ENCODE assay signal across 9 cellular contexts in the genomic region with DNA sequence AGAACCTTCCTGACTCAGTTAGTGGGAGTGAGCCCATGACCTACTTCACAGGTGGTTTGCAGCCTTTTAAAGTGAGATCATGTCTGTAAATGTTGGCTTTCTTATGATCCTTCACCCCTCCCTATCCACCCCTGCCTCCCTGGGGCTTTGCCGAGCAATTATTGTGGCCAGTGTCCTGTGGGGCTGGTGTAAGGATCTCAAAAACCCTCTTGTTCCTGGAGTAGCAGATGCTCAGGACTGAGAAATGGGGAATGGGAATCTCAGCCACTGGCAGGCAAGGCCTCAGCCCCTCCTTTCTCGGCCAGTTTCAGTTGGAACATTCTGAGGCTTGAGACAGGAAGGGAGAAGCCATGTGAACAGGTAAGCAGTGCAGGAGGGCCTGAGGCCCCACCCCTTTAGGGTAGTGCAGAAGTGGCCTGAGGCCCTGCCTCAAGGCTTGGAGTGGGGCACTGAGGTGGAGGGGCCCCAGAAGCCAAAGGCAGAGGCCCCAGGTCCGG. TPM values are rescaled to one million over a fixed set of nuclear protein-coding genes. Genes with fewer than 3 reads are reported as not detected.
A peak's percentile ranks its signal among the peaks of the same experiment; 100 is the strongest.
DNase-seq lines count a peak whose midpoint lies in the region; ATAC-seq, FAIRE-seq and TF ChIP-seq lines count a peak whose summit lies in the region.
"Had no signal": no experiment of that assay in that cellular context is flagged by ENCODE, and none has a peak within 500 bp of the region (broad histone marks: within the 10 kb centered on the region; RNA-seq: fewer than 3 reads in every experiment).

No MANE protein-coding gene starts in this region.

- FAIRE-seq in keratinocyte (lab: Jason Lieb, UNC), result peak; percentile 90
- FAIRE-seq: TTC549 had no signal

- H3K4me1 ChIP-seq in keratinocyte (ENCODE audit: control insufficient read depth, extremely low read depth, insufficient read depth, low read length), result peaks cover 82% of the 10 kb centered on the region
- peaks cover 51% of the 10 kb centered on the region for H3K4me1 ChIP-seq in testis

- TF ChIP-seq CTCF in astrocyte of the spinal cord (IDR thresholded peaks at IDR 0.05; ENCODE audit: low read depth, low read length) (no peak), keratinocyte (optimal IDR thresholded peaks at IDR 0.05 in 1 of 3, IDR thresholded peaks at IDR 0.05 in 1 of 3, conservative IDR thresholded peaks at IDR 0.05 in 1 of 3; ENCODE audit: extremely low read depth in 1 of 3, insufficient read depth in 2 of 3, low read length in 3 of 3) (no peak), testis (IDR thresholded peaks at IDR 0.05) (no peak)

- H3K9me3 ChIP-seq in keratinocyte (ENCODE audit: control insufficient read depth, low read depth, low read length), result no peaks in the 10 kb centered on the region
- no peaks in the 10 kb centered on the region for H3K9me3 ChIP-seq in testis

- no peaks in the 10 kb centered on the region for H3K79me2 ChIP-seq in keratinocyte (ENCODE audit: control insufficient read depth, insufficient read depth, low read length)

- in situ Hi-C loops in astrocyte of the spinal cord (cut with HindIII; ENCODE audit: low sequenced_read_pairs), result no loop called here

- no peak overlapping the region for H3K4me3 ChIP-seq in astrocyte of the spinal cord (ENCODE audit: low read depth, low read length)
- no peak overlapping the region for H3K4me3 ChIP-seq in keratinocyte (ENCODE audit: control insufficient read depth in 2 of 3, extremely low read depth in 1 of 3, insufficient read depth in 2 of 3, low read depth in 1 of 3, low read length in 3 of 3)
- H3K4me3 ChIP-seq in testis, result no peak overlapping the region

- H3K36me3 ChIP-seq in keratinocyte (ENCODE audit: control insufficient read depth in 2 of 2, extremely low read depth in 1 of 2, insufficient read depth in 2 of 2, low read length in 2 of 2), result no peaks in the 10 kb centered on the region
- no peaks in the 10 kb centered on the region for H3K36me3 ChIP-seq in testis (ENCODE audit: low read depth, missing control alignments)

- DNase-seq in NCI-H187 (lab: John Stamatoyannopoulos, UW) (peak; percentile 13 to 41), astrocyte of the spinal cord (ENCODE audit: low read depth, low spot score) (peak; percentile 83), keratinocyte (ENCODE audit: low read depth, low spot score) (peak; percentile 91), testis (no peak), midbrain (lab: John Stamatoyannopoulos, UW) (no peak)
- no peak for DNase-seq in activated CD4-positive, alpha-beta T cell treated with anti-CD3 and anti-CD28 coated beads for 48 hours
- DNase-seq: stimulated activated CD4-positive, alpha-beta T cell treated with anti-CD3 and anti-CD28 coated beads, Interleukin-2, amount 100 ng/mL, for 24 hours had no signal

- no peak overlapping the region for H2AFZ ChIP-seq in keratinocyte (ENCODE audit: control insufficient read depth, low read length)

- H3K9me1 ChIP-seq in keratinocyte (ENCODE audit: control insufficient read depth, extremely low read depth, insufficient read depth, low read length), result no peaks in the 10 kb centered on the region

- no peaks in the 10 kb centered on the region for H4K20me1 ChIP-seq in keratinocyte (ENCODE audit: control insufficient read depth, extremely low read depth, insufficient read depth, low read length)

- dilution Hi-C loops in keratinocyte (cut with MboI; ENCODE audit: extremely low pct_ligation_motif_present, low sequenced_read_pairs), result no loop called here

- no peak for TF ChIP-seq POLR2A in testis (IDR thresholded peaks at IDR 0.05)

- peak overlapping the region; percentile 62 for H3K4me2 ChIP-seq in keratinocyte (ENCODE audit: control insufficient read depth, extremely low read depth, insufficient read depth, low read depth, low read length)

- intact Hi-C loops in testis (cut with DNase I; ENCODE audit: low total_unique reads), result no loop called here

- ATAC-seq in GM19035 (IDR thresholded peaks at IDR 0.05; ENCODE audit: unreplicated experiment), result no peak

- WGBS in testis, 2 donors, result 50 to 52% methylated on average over 3 of the region's 3 CpGs

- H3K27me3 ChIP-seq in keratinocyte (ENCODE audit: control insufficient read depth, extremely low read depth, insufficient read depth, low read length), result no peaks in the 10 kb centered on the region
- no peaks in the 10 kb centered on the region for H3K27me3 ChIP-seq in testis

- H3K27ac ChIP-seq in keratinocyte (ENCODE audit: control insufficient read depth, insufficient read depth, low read length) (peak overlapping the region; percentile 88), testis (peak overlapping the region; percentile 61 to 64)

- H3K9ac ChIP-seq in keratinocyte (ENCODE audit: control insufficient read depth, extremely low read depth, insufficient read depth, low read length), result peak overlapping the region; percentile 81

RNA-seq across cellular contexts. Expression of gene PLEKHG3, which starts 53.8 kb away (rescaled TPM):
- 71.0 to 89.1 TPM (median 73.2 TPM) in 3 replicates for polyA plus RNA-seq in keratinocyte
- polyA plus RNA-seq in keratinocyte (2011; ENCODE audit: low read depth), result 19.7 TPM
- polyA plus RNA-seq in keratinocyte (2011; cell fraction: cytosol; rRNA removed), result 49.2 and 65.2 TPM in 2 replicates
- polyA plus RNA-seq in keratinocyte (2011; cell fraction: nucleus; rRNA removed), result 171 and 186 TPM in 2 replicates
- polyA plus RNA-seq in keratinocyte (2012; ENCODE audit: low replicate concordance), result 36.9 and 94.1 TPM in 2 replicates
- polyA minus RNA-seq in keratinocyte, result 96.2 to 104 TPM (median 102 TPM) in 3 replicates
- 107 TPM for polyA minus RNA-seq in keratinocyte (2011; cell fraction: cytosol; rRNA and poly(A)+ RNA removed)
- polyA minus RNA-seq in keratinocyte (2011; cell fraction: nucleus; rRNA and poly(A)+ RNA removed), result 103 and 143 TPM in 2 replicates
- total RNA-seq in testis, result 10 to 100 TPM; 20.1 to 20.6 TPM
- polyA plus RNA-seq in testis (ENCODE audit: insufficient read depth, low read depth, low replicate concordance), result 21.6 TPM

Comparison
In these comparisons a context has a peak if more than half of its experiments do, and no peak if none do; other contexts are left out.
1. DNase-seq: peak in NCI-H187 (2 of 2), astrocyte of the spinal cord (single experiment) and keratinocyte (single experiment); none in testis (single experiment), midbrain (single experiment) and activated CD4-positive, alpha-beta T cell treated with anti-CD3 and anti-CD28 coated beads for 48 hours (single experiment).